ENCODE assay signal across 10 cellular contexts in genomic region chr3:194675081-194675640, GRCh38. TPM values are rescaled to one million over a fixed set of nuclear protein-coding genes. Genes with fewer than 3 reads are reported as not detected.
DNase-seq lines count a peak whose midpoint lies in the region; TF ChIP-seq lines count a peak whose summit lies in the region.
"Had no signal": no experiment of that assay in that cellular context is flagged by ENCODE, and none has a peak within 500 bp of the region (broad histone marks: within the 10 kb centered on the region; RNA-seq: fewer than 3 reads in every experiment).

No MANE protein-coding gene starts in this region.

- POLR2A ChIA-PET in RWPE1 (lab: Yijun Ruan, JAX; ENCODE audit: low non-redundant PET): no interaction called here

- CTCF ChIA-PET in RWPE1 (lab: Yijun Ruan, JAX): interaction anchor here (0.6 to 0.7 kb wide), 3 partner anchors 283 to 524 kb away, joined by 4 to 6 read pairs (median 4); no protein-coding TSS in a partner anchor

- peaks cover 3% of the 10 kb centered on the region for H3K27me3 Mint-ChIP-seq in activated T-helper 1 cell treated with anti-CD3 and anti-CD28 coated beads, Interleukin-12 subunit alpha, Interleukin-12 subunit beta, Interleukin-2, Interleukin-4 antibody, amounts not matched to agents 30 ng/mL and 10 ng/mL and 1 ng/mL, durations not matched to agents 14 hours and 24 hours and 36 hours (ENCODE audit: insufficient read depth)
- H3K27me3 Mint-ChIP-seq in neural crest cell (ENCODE audit: low read depth) (peaks cover 44% of the 10 kb centered on the region), immature natural killer cell (ENCODE audit: low read depth in 3 of 3) (peaks cover 5 to 11% (median 5%) of the 10 kb centered on the region in 3 donors)

- H3K27ac Mint-ChIP-seq in activated T-helper 1 cell treated with anti-CD3 and anti-CD28 coated beads, Interleukin-12 subunit alpha, Interleukin-12 subunit beta, Interleukin-2, Interleukin-4 antibody, amounts not matched to agents 30 ng/mL and 10 ng/mL and 1 ng/mL, durations not matched to agents 14 hours and 24 hours and 36 hours: peak overlapping the region; percentile 89
- H3K27ac Mint-ChIP-seq in neural crest cell (ENCODE audit: unreplicated experiment): no peak overlapping the region
- H3K27ac Mint-ChIP-seq in immature natural killer cell: peak overlapping the region in 1 of 6 donors; percentile 46
- H3K27ac Mint-ChIP-seq: T-helper 17 cell had no signal

- H3K27ac ChIP-seq in RWPE1: no peak overlapping the region

- intact Hi-C loops in activated T-helper 1 cell treated with anti-CD3 and anti-CD28 coated beads, Interleukin-12 subunit alpha, Interleukin-12 subunit beta, Interleukin-2, Interleukin-4 antibody, amounts not matched to agents 30 ng/mL and 10 ng/mL and 1 ng/mL, durations not matched to agents 14 hours and 24 hours and 36 hours (cut with micrococcal nuclease): loop anchor here (1.0 kb wide), 2 partner anchors 10 to 94 kb away; partner anchors contain the start of gene FAM43A

- TF ChIP-seq CTCF in neural crest cell (conservative IDR thresholded peaks at IDR 0.05): no peak
- no peak for TF ChIP-seq CTCF in RWPE1 (conservative IDR thresholded peaks at IDR 0.05; ENCODE audit: low read depth)

- DNase-seq in activated T-cell treated with anti-CD3 and anti-CD28 coated beads for 24 hours (ENCODE audit: low read depth) (peak; percentile 64), neural crest cell (ENCODE audit: low read depth, low spot score) (no peak), NCI-H524 treated with DMSO at 0.1 percent for 48 hours (lab: John Stamatoyannopoulos, UW) (no peak), RWPE1 (ENCODE audit: low spot score) (no peak), immature natural killer cell (no peak)
- no peak for DNase-seq in activated T-cell treated with anti-CD3 and anti-CD28 coated beads, Interleukin-2, amount 50 U/mL, for 1 hour
- no peak for DNase-seq in activated T-helper 1 cell treated with anti-CD3 and anti-CD28 coated beads, Interleukin-12 subunit alpha, Interleukin-12 subunit beta, Interleukin-2, Interleukin-4 antibody, amounts not matched to agents 30 ng/mL and 10 ng/mL and 1 ng/mL, durations not matched to agents 14 hours and 24 hours and 36 hours (ENCODE audit: low spot score)
- peak; percentile 34 to 45 for DNase-seq in stimulated activated CD8-positive, alpha-beta memory T cell treated with anti-CD3 and anti-CD28 coated beads, Interleukin-7, amount 100 ng/mL, for 4 hours (ENCODE audit: low read depth in 2 of 2)
- DNase-seq: NCI-H1048, T-helper 17 cell had no signal

- peak overlapping the region; percentile 59 for H3K4me3 Mint-ChIP-seq in activated T-helper 1 cell treated with anti-CD3 and anti-CD28 coated beads, Interleukin-12 subunit alpha, Interleukin-12 subunit beta, Interleukin-2, Interleukin-4 antibody, amounts not matched to agents 30 ng/mL and 10 ng/mL and 1 ng/mL, durations not matched to agents 14 hours and 24 hours and 36 hours
- H3K4me3 Mint-ChIP-seq in neural crest cell (peak overlapping the region; percentile 6), immature natural killer cell (peak overlapping the region in 1 of 5 donors; percentile 28)
- H3K4me3 Mint-ChIP-seq: T-helper 17 cell had no signal

- no peaks in the 10 kb centered on the region for H3K9me3 Mint-ChIP-seq in activated T-helper 1 cell treated with anti-CD3 and anti-CD28 coated beads, Interleukin-12 subunit alpha, Interleukin-12 subunit beta, Interleukin-2, Interleukin-4 antibody, amounts not matched to agents 30 ng/mL and 10 ng/mL and 1 ng/mL, durations not matched to agents 14 hours and 24 hours and 36 hours
- H3K9me3 Mint-ChIP-seq in neural crest cell (no peaks in the 10 kb centered on the region), immature natural killer cell (no peaks in the 10 kb centered on the region)

- peaks cover 3% of the 10 kb centered on the region for H3K36me3 Mint-ChIP-seq in activated T-helper 1 cell treated with anti-CD3 and anti-CD28 coated beads, Interleukin-12 subunit alpha, Interleukin-12 subunit beta, Interleukin-2, Interleukin-4 antibody, amounts not matched to agents 30 ng/mL and 10 ng/mL and 1 ng/mL, durations not matched to agents 14 hours and 24 hours and 36 hours (ENCODE audit: low read depth)
- H3K36me3 Mint-ChIP-seq in neural crest cell (ENCODE audit: low read depth): no peaks in the 10 kb centered on the region
- no peaks in the 10 kb centered on the region for H3K36me3 Mint-ChIP-seq in immature natural killer cell

- H3K4me1 Mint-ChIP-seq in activated T-helper 1 cell treated with anti-CD3 and anti-CD28 coated beads, Interleukin-12 subunit alpha, Interleukin-12 subunit beta, Interleukin-2, Interleukin-4 antibody, amounts not matched to agents 30 ng/mL and 10 ng/mL and 1 ng/mL, durations not matched to agents 14 hours and 24 hours and 36 hours (ENCODE audit: low read depth): peaks cover 50% of the 10 kb centered on the region
- peaks cover 13% of the 10 kb centered on the region for H3K4me1 Mint-ChIP-seq in neural crest cell
- peaks cover 23 to 27% of the 10 kb centered on the region in 2 donors for H3K4me1 Mint-ChIP-seq in immature natural killer cell

RNA-seq across cellular contexts. Expression of gene LSG1, which starts 3.2 kb away (rescaled TPM):
- 65.1 and 66.3 TPM in 2 replicates for total RNA-seq in activated T-helper 1 cell treated with anti-CD3 and anti-CD28 coated beads, Interleukin-12 subunit alpha, Interleukin-12 subunit beta, Interleukin-2, Interleukin-4 antibody, amounts not matched to agents 30 ng/mL and 10 ng/mL and 1 ng/mL, durations not matched to agents 14 hours and 24 hours and 36 hours
- total RNA-seq in neural crest cell: 45.0 and 45.5 TPM in 2 replicates
- polyA plus RNA-seq in immature natural killer cell: 10 to 100 TPM in 2 of 3 donors, 1 to 10 TPM in 1; 3.3 to 30.7 (median 11.1) TPM

RNA-seq across cellular contexts. Expression of gene FAM43A, which starts 10.5 kb away (rescaled TPM):
- total RNA-seq in activated T-helper 1 cell treated with anti-CD3 and anti-CD28 coated beads, Interleukin-12 subunit alpha, Interleukin-12 subunit beta, Interleukin-2, Interleukin-4 antibody, amounts not matched to agents 30 ng/mL and 10 ng/mL and 1 ng/mL, durations not matched to agents 14 hours and 24 hours and 36 hours: 13.0 and 13.1 TPM in 2 replicates
- 1.4 TPM in 2 replicates for total RNA-seq in neural crest cell
- polyA plus RNA-seq in immature natural killer cell: 10 to 100 TPM; 15.7 to 58.9 (median 28.5) TPM

RNA-seq across cellular contexts. Expression of gene TMEM44, which starts 41.9 kb away (rescaled TPM):
- total RNA-seq in activated T-helper 1 cell treated with anti-CD3 and anti-CD28 coated beads, Interleukin-12 subunit alpha, Interleukin-12 subunit beta, Interleukin-2, Interleukin-4 antibody, amounts not matched to agents 30 ng/mL and 10 ng/mL and 1 ng/mL, durations not matched to agents 14 hours and 24 hours and 36 hours: 2.1 and 2.4 TPM in 2 replicates
- 37.3 and 43.8 TPM in 2 replicates for total RNA-seq in neural crest cell
- polyA plus RNA-seq in immature natural killer cell: 1 to 10 TPM in 2 of 3 donors, not detected in 1; 1.4 TPM

Comparison
In these comparisons a context has a peak if more than half of its experiments do, and no peak if none do; other contexts are left out.
1. DNase-seq: peak in activated T-cell treated with anti-CD3 and anti-CD28 coated beads for 24 hours (single experiment) and stimulated activated CD8-positive, alpha-beta memory T cell treated with anti-CD3 and anti-CD28 coated beads, Interleukin-7, amount 100 ng/mL, for 4 hours (2 of 2); none in activated T-cell treated with anti-CD3 and anti-CD28 coated beads, Interleukin-2, amount 50 U/mL, for 1 hour (single experiment), activated T-helper 1 cell treated with anti-CD3 and anti-CD28 coated beads, Interleukin-12 subunit alpha, Interleukin-12 subunit beta, Interleukin-2, Interleukin-4 antibody, amounts not matched to agents 30 ng/mL and 10 ng/mL and 1 ng/mL, durations not matched to agents 14 hours and 24 hours and 36 hours (single experiment), neural crest cell (single experiment), NCI-H524 treated with DMSO at 0.1 percent for 48 hours (single experiment), RWPE1 (single experiment) and immature natural killer cell (0 of 3).
2. RNA of gene TMEM44, which starts 41.9 kb away (total RNA-seq): 37.3 to 43.8 TPM in neural crest cell; 2.1 to 2.4 TPM in activated T-helper 1 cell treated with anti-CD3 and anti-CD28 coated beads, Interleukin-12 subunit alpha, Interleukin-12 subunit beta, Interleukin-2, Interleukin-4 antibody, amounts not matched to agents 30 ng/mL and 10 ng/mL and 1 ng/mL, durations not matched to agents 14 hours and 24 hours and 36 hours; every median in the first group is over 10 times any median in the second.